Comparison of ENCODE assay signal across 8 cellular contexts in the genomic region with DNA sequence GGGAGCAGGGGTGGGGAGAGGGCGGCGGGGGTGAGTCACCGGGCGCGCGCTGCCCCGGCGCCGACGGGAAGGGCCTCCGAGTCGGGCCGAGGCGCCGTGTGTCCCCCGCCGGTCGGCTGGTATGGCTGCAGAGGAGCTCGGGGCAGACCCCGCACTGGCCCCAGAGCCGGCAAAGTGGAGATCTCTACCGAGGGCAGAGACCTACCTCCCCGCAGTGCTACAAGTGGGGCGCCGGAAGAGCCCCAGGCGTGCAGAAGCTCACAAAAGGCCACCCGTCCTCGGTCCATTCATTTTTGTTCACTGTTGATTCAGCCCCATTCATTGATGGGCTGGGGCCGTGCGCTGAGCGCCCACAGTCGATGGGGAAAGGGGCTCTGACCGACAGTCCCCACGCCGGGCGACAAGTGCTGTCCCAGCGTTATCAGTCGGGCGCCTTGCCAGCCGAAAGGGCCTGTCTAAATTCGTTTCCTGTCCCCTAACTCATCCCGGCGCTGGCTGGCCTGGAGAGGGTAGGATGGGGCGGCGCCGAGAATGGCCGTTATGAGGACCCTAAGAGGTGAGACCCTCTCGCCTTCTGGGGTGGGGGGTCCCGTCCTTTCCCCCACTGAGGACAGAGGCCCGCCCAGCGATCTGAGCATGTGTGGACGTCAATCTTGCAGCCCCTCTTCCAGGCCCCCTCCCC. TPM values are rescaled to one million over a fixed set of nuclear protein-coding genes. Genes with fewer than 3 reads are reported as not detected.
DNase-seq lines count a peak whose midpoint lies in the region; ATAC-seq and TF ChIP-seq lines count a peak whose summit lies in the region.

No MANE protein-coding gene starts in this region.

- H3K9me3 ChIP-seq in endocrine pancreas (ENCODE audit: control insufficient read depth, low read length) (no peaks in the 10 kb centered on the region), muscle layer of colon (ENCODE audit: low read length) (no peaks in the 10 kb centered on the region), vagina (no peaks in the 10 kb centered on the region)

- H3K27ac ChIP-seq in muscle layer of colon (ENCODE audit: low read depth, low read length), result peak overlapping the region; percentile 72
- H3K27ac ChIP-seq in vagina, result peak overlapping the region; percentile 95

- peak; percentile 68 for DNase-seq in GM12865 (ENCODE audit: low read depth)
- peak; percentile 68 for DNase-seq in UCSD-AML1 (lab: John Stamatoyannopoulos, UW; ENCODE audit: unreplicated experiment)
- DNase-seq in vagina (ENCODE audit: extremely low spot score in 2 of 2), result no peak
- no peak for DNase-seq in NCI-H187 treated with DMSO at 0.1 percent for 48 hours (lab: John Stamatoyannopoulos, UW)
- DNase-seq in GF-D8 (lab: John Stamatoyannopoulos, UW), result no peak

- TF ChIP-seq POLR2A in vagina (IDR thresholded peaks at IDR 0.05), result no peak

- H3K4me1 ChIP-seq in endocrine pancreas (ENCODE audit: control insufficient read depth, insufficient read depth, low read length) (no peaks in the 10 kb centered on the region), muscle layer of colon (ENCODE audit: insufficient read depth, low read length) (peaks cover 29% of the 10 kb centered on the region), vagina (peaks cover 34% of the 10 kb centered on the region)

- H3K36me3 ChIP-seq in endocrine pancreas (ENCODE audit: control insufficient read depth, insufficient read depth, low read length) (no peaks in the 10 kb centered on the region), muscle layer of colon (ENCODE audit: insufficient read depth, low read length) (peaks cover 16% of the 10 kb centered on the region), vagina (peaks cover 0 to 15% of the 10 kb centered on the region in 2 donors)

- H3K27me3 ChIP-seq in endocrine pancreas (ENCODE audit: control insufficient read depth, insufficient read depth, low read length) (no peaks in the 10 kb centered on the region), muscle layer of colon (ENCODE audit: control insufficient read depth in 1 of 2, insufficient read depth in 2 of 2, low read length in 2 of 2) (no peaks in the 10 kb centered on the region), vagina (no peaks in the 10 kb centered on the region)

- TF ChIP-seq CTCF in GM12865 (IDR thresholded peaks at IDR 0.05; ENCODE audit: insufficient read depth, low read depth, low read length, missing control alignments), result no peak
- TF ChIP-seq CTCF in vagina (IDR thresholded peaks at IDR 0.05), result no peak

- peak; percentile 9 for ATAC-seq in HG03064 (IDR thresholded peaks at IDR 0.05; ENCODE audit: low read depth, unreplicated experiment)

- H3K4me3 ChIP-seq in GM12865 (ENCODE audit: low read depth, low read length) (peak overlapping the region; percentile 81), endocrine pancreas (ENCODE audit: control insufficient read depth, insufficient read depth, low read length) (no peak overlapping the region), muscle layer of colon (ENCODE audit: low read depth in 1 of 2, low read length in 2 of 2) (peak overlapping the region; percentile 23 to 57), vagina (peak overlapping the region; percentile 91 to 99)

- intact Hi-C loops in vagina (cut with DNase I), result no loop called here

- H3K9ac ChIP-seq in endocrine pancreas (ENCODE audit: control insufficient read depth, insufficient read depth, low read length) (peak overlapping the region; percentile 54), muscle layer of colon (ENCODE audit: low read length) (peak overlapping the region; percentile 21)

RNA-seq across cellular contexts. Expression of a gene that starts 0.7 kb away (rescaled TPM):
- 5.6 TPM for total RNA-seq in vagina

RNA-seq across cellular contexts. Expression of a gene that starts 1.9 kb away (rescaled TPM):
- 811 TPM for total RNA-seq in vagina

RNA-seq across cellular contexts. Expression of a gene that starts 10.1 kb away (rescaled TPM):
- total RNA-seq in vagina, result 54.3 TPM

RNA-seq across cellular contexts. Expression of a gene that starts 10.4 kb away (rescaled TPM):
- total RNA-seq in vagina, result 45.7 TPM

RNA-seq across cellular contexts. Expression of a gene that starts 17.4 kb away (rescaled TPM):
- total RNA-seq in vagina, result 34.6 TPM

Comparison
In these comparisons a context has a peak if more than half of its experiments do, and no peak if none do; other contexts are left out.
1. DNase-seq: peak in GM12865 (single experiment) and UCSD-AML1 (single experiment); none in vagina (0 of 2), NCI-H187 treated with DMSO at 0.1 percent for 48 hours (single experiment) and GF-D8 (single experiment).